In genomic region chr22:44182591-44183588, GRCh38 we compare ENCODE assay signal across 8 cellular contexts. TPM values are rescaled to one million over a fixed set of nuclear protein-coding genes. Genes with fewer than 3 reads are reported as not detected.
A peak's percentile ranks its signal among the peaks of the same experiment; 100 is the strongest.
DNase-seq lines count a peak whose midpoint lies in the region.

No MANE protein-coding gene starts in this region.

- H3K27me3 ChIP-seq in mucosa of rectum (ENCODE audit: control insufficient read depth in 2 of 2, insufficient read depth in 2 of 2, low read length in 2 of 2): no peaks in the 10 kb centered on the region

- H3K36me3 ChIP-seq in mucosa of rectum (ENCODE audit: control insufficient read depth in 2 of 2, insufficient read depth in 2 of 2, low read length in 2 of 2): no peaks in the 10 kb centered on the region

- DNase-seq in AML-193 (lab: John Stamatoyannopoulos, UW) (peak; percentile 81 to 86), Kasumi-1 (lab: John Stamatoyannopoulos, UW) (peak; percentile 74 to 79), dermis blood vessel endothelial cell (no peak), cerebellum (ENCODE audit: low spot score) (no peak), DMS114 treated with DMSO at 0.1 percent for 48 hours (lab: John Stamatoyannopoulos, UW; ENCODE audit: unreplicated experiment) (no peak), NCI-H2171 (lab: John Stamatoyannopoulos, UW) (no peak)
- peak; percentile 75 for DNase-seq in activated effector memory CD4-positive, alpha-beta T cell treated with anti-CD3 and anti-CD28 coated beads, Interleukin-2, amount 50 U/mL, for 16 hours

- no peaks in the 10 kb centered on the region for H3K4me1 ChIP-seq in mucosa of rectum (ENCODE audit: control insufficient read depth in 2 of 2, insufficient read depth in 2 of 2, low read length in 2 of 2)

- H3K9ac ChIP-seq in mucosa of rectum (ENCODE audit: low read depth in 1 of 2, low read length in 2 of 2): peak overlapping the region; percentile 36 to 41

- H3K9me3 ChIP-seq in mucosa of rectum (ENCODE audit: control insufficient read depth in 2 of 2, low read length in 2 of 2): no peaks in the 10 kb centered on the region

- H3K27ac ChIP-seq in mucosa of rectum (ENCODE audit: low read depth in 2 of 2, low read length in 2 of 2): peak overlapping the region; percentile 68 to 81

- H3K4me3 ChIP-seq in mucosa of rectum (ENCODE audit: low read length in 2 of 2): peak overlapping the region; percentile 34 to 68

RNA-seq across cellular contexts. Expression of gene PARVG, which starts 2.2 kb away (rescaled TPM):
- total RNA-seq in dermis blood vessel endothelial cell: 0.34 and 0.51 TPM in 2 replicates
- total RNA-seq in cerebellum: 1.9 TPM

Comparison
In these comparisons a context has a peak if more than half of its experiments do, and no peak if none do; other contexts are left out.
1. DNase-seq: peak in AML-193 (2 of 2), Kasumi-1 (2 of 2) and activated effector memory CD4-positive, alpha-beta T cell treated with anti-CD3 and anti-CD28 coated beads, Interleukin-2, amount 50 U/mL, for 16 hours (single experiment); none in dermis blood vessel endothelial cell (single experiment), cerebellum (single experiment), DMS114 treated with DMSO at 0.1 percent for 48 hours (single experiment) and NCI-H2171 (single experiment).